In genomic region chr11:105553015-105553414, GRCh38 we compare ENCODE assay signal across 28 cellular contexts. TPM values are rescaled to one million over a fixed set of nuclear protein-coding genes. Genes with fewer than 3 reads are reported as not detected.
DNase-seq lines count a peak whose midpoint lies in the region; ATAC-seq and TF ChIP-seq lines count a peak whose summit lies in the region.
"Had no signal": no experiment of that assay in that cellular context is flagged by ENCODE, and none has a peak within 500 bp of the region (broad histone marks: within the 10 kb centered on the region; RNA-seq: fewer than 3 reads in every experiment).

No MANE protein-coding gene starts in this region.

- DNase-seq in ELR (ENCODE audit: low read depth) (peak; percentile 48), OCI-M1 (lab: John Stamatoyannopoulos, UW) (peak; percentile 17), choroid plexus epithelial cell (ENCODE audit: low read depth) (peak; percentile 62), myocyte (ENCODE audit: low read depth) (peak; percentile 3), superior temporal gyrus (ENCODE audit: extremely low spot score) (no peak), T-helper 17 cell (no peak), NCI-H1105 treated with DMSO at 0.1 percent for 48 hours (lab: John Stamatoyannopoulos, UW) (no peak)
- DNase-seq: activated CD4-positive, alpha-beta T cell treated with anti-CD3 and anti-CD28 coated beads for 1 hour; activated naive CD4-positive, alpha-beta T cell treated with Interleukin-2 at 50 U/mL for 16 hours; activated T-cell treated with anti-CD3 and anti-CD28 coated beads, Interleukin-2, amount 50 U/mL, for 24 hours; amygdala; CD8-positive, alpha-beta T cell; central memory CD4-positive, alpha-beta T cell; DMS79 treated with DMSO at 0.1 percent for 48 hours; H9; kidney; NCI-H187; NCI-H748 treated with DMSO at 0.1 percent for 48 hours; psoas muscle; SHP77 treated with DMSO at 0.1 percent for 48 hours; stimulated activated naive B cell treated with anti-CD40 and anti-IgM and Interleukin-4, amounts not matched to agents 10 μg/mL and 1 μg/mL and 100 μg/mL, for 72 hours; testis had no signal

- H3K9me3 ChIP-seq in T-helper 17 cell (ENCODE audit: control insufficient read depth, low read length, poor library complexity, severe bottlenecking): no peaks in the 10 kb centered on the region
- H3K9me3 ChIP-seq: neutrophil, psoas muscle, testis had no signal

- ATAC-seq in T-helper 17 cell: no peak
- ATAC-seq in GM21367 (IDR thresholded peaks at IDR 0.05; ENCODE audit: unreplicated experiment): no peak
- ATAC-seq: CD8-positive, alpha-beta T cell; psoas muscle; stimulated activated naive B cell treated with anti-CD40 and anti-IgM and Interleukin-4, amounts not matched to agents 10 μg/mL and 1 μg/mL and 100 μg/mL, for 72 hours had no signal

- H3K27ac Mint-ChIP-seq in T-helper 17 cell: no peak overlapping the region
- H3K27ac Mint-ChIP-seq: activated T-cell treated with anti-CD3 and anti-CD28 coated beads, Interleukin-2, amount 50 U/mL, for 24 hours; CD8-positive, alpha-beta T cell; H9; stimulated activated naive B cell treated with anti-CD40 and anti-IgM and Interleukin-4, amounts not matched to agents 10 μg/mL and 1 μg/mL and 100 μg/mL, for 72 hours had no signal

- H3K4me3 Mint-ChIP-seq in T-helper 17 cell: no peak overlapping the region
- H3K4me3 Mint-ChIP-seq: activated T-cell treated with anti-CD3 and anti-CD28 coated beads, Interleukin-2, amount 50 U/mL, for 24 hours; CD8-positive, alpha-beta T cell; H9; stimulated activated naive B cell treated with anti-CD40 and anti-IgM and Interleukin-4, amounts not matched to agents 10 μg/mL and 1 μg/mL and 100 μg/mL, for 72 hours had no signal

- no peaks in the 10 kb centered on the region for H3K36me3 Mint-ChIP-seq in T-helper 17 cell (ENCODE audit: low read depth)
- H3K36me3 Mint-ChIP-seq: CD8-positive, alpha-beta T cell; stimulated activated naive B cell treated with anti-CD40 and anti-IgM and Interleukin-4, amounts not matched to agents 10 μg/mL and 1 μg/mL and 100 μg/mL, for 72 hours had no signal

- H3K4me1 Mint-ChIP-seq in T-helper 17 cell: no peaks in the 10 kb centered on the region
- H3K4me1 Mint-ChIP-seq: stimulated activated naive B cell treated with anti-CD40 and anti-IgM and Interleukin-4, amounts not matched to agents 10 μg/mL and 1 μg/mL and 100 μg/mL, for 72 hours had no signal

- H3K4me3 ChIP-seq in choroid plexus epithelial cell (ENCODE audit: low read depth, low read length): no peak overlapping the region
- H3K4me3 ChIP-seq: lung, psoas muscle, skin epidermis had no signal

- no peak for TF ChIP-seq CTCF in choroid plexus epithelial cell (conservative IDR thresholded peaks at IDR 0.05; ENCODE audit: low read depth, low read length)

- peaks cover 39% of the 10 kb centered on the region for H3K27me3 Mint-ChIP-seq in T-helper 17 cell
- H3K27me3 Mint-ChIP-seq: activated T-cell treated with anti-CD3 and anti-CD28 coated beads, Interleukin-2, amount 50 U/mL, for 24 hours; stimulated activated naive B cell treated with anti-CD40 and anti-IgM and Interleukin-4, amounts not matched to agents 10 μg/mL and 1 μg/mL and 100 μg/mL, for 72 hours had no signal

RNA-seq across cellular contexts. Expression of gene GRIA4, which starts 56.9 kb away (rescaled TPM):
- total RNA-seq in myocyte: not detected in 2 replicates
- polyA plus RNA-seq in myocyte (2012): 0.06 TPM
- total RNA-seq in T-helper 17 cell: not detected
- total RNA-seq: CD8-positive, alpha-beta T cell; dermis microvascular lymphatic vessel endothelial cell; endothelial cell of umbilical vein; kidney; psoas muscle had no signal
- polyA plus RNA-seq: endothelial cell of umbilical vein, lung had no signal

Comparison
In these comparisons a context has a peak if more than half of its experiments do, and no peak if none do; other contexts are left out.
1. DNase-seq: peak in ELR (single experiment), OCI-M1 (single experiment), choroid plexus epithelial cell (single experiment) and myocyte (single experiment); none in superior temporal gyrus (single experiment), T-helper 17 cell (0 of 3) and NCI-H1105 treated with DMSO at 0.1 percent for 48 hours (single experiment).